ENCODE assay signal across 2 cellular contexts in genomic region chr9:133680250-133680975, GRCh38.
TF ChIP-seq lines count a peak whose summit lies in the region.

No MANE protein-coding gene starts in this region.

TF ChIP-seq in liver, 16 proteins besides CTCF, POLR2A, EP300 and RAD21:
- no peak for TF ChIP-seq RXRA (IDR thresholded peaks at IDR 0.05)
- TF ChIP-seq EGR1 (IDR thresholded peaks at IDR 0.05; ENCODE audit: low read depth in 2 of 2): no peak
- no peak for TF ChIP-seq MAX (IDR thresholded peaks at IDR 0.05)
- no peak for TF ChIP-seq JUND (IDR thresholded peaks at IDR 0.05)
- TF ChIP-seq NR2F2 (IDR thresholded peaks at IDR 0.05): no peak
- no peak for TF ChIP-seq YY1 (IDR thresholded peaks at IDR 0.05)
- no peak for TF ChIP-seq HNF4G (IDR thresholded peaks at IDR 0.05)
- TF ChIP-seq, protein P1, sequence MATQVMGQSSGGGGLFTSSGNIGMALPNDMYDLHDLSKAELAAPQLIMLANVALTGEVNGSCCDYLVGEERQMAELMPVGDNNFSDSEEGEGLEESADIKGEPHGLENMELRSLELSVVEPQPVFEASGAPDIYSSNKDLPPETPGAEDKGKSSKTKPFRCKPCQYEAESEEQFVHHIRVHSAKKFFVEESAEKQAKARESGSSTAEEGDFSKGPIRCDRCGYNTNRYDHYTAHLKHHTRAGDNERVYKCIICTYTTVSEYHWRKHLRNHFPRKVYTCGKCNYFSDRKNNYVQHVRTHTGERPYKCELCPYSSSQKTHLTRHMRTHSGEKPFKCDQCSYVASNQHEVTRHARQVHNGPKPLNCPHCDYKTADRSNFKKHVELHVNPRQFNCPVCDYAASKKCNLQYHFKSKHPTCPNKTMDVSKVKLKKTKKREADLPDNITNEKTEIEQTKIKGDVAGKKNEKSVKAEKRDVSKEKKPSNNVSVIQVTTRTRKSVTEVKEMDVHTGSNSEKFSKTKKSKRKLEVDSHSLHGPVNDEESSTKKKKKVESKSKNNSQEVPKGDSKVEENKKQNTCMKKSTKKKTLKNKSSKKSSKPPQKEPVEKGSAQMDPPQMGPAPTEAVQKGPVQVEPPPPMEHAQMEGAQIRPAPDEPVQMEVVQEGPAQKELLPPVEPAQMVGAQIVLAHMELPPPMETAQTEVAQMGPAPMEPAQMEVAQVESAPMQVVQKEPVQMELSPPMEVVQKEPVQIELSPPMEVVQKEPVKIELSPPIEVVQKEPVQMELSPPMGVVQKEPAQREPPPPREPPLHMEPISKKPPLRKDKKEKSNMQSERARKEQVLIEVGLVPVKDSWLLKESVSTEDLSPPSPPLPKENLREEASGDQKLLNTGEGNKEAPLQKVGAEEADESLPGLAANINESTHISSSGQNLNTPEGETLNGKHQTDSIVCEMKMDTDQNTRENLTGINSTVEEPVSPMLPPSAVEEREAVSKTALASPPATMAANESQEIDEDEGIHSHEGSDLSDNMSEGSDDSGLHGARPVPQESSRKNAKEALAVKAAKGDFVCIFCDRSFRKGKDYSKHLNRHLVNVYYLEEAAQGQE (IDR thresholded peaks at IDR 0.05): no peak
- TF ChIP-seq SP1 (IDR thresholded peaks at IDR 0.05): no peak
- no peak for TF ChIP-seq GABPA (IDR thresholded peaks at IDR 0.05 in 1 of 2, conservative IDR thresholded peaks at IDR 0.05 in 1 of 2)
- TF ChIP-seq, protein P2, sequence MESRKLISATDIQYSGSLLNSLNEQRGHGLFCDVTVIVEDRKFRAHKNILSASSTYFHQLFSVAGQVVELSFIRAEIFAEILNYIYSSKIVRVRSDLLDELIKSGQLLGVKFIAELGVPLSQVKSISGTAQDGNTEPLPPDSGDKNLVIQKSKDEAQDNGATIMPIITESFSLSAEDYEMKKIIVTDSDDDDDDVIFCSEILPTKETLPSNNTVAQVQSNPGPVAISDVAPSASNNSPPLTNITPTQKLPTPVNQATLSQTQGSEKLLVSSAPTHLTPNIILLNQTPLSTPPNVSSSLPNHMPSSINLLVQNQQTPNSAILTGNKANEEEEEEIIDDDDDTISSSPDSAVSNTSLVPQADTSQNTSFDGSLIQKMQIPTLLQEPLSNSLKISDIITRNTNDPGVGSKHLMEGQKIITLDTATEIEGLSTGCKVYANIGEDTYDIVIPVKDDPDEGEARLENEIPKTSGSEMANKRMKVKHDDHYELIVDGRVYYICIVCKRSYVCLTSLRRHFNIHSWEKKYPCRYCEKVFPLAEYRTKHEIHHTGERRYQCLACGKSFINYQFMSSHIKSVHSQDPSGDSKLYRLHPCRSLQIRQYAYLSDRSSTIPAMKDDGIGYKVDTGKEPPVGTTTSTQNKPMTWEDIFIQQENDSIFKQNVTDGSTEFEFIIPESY (IDR thresholded peaks at IDR 0.05): no peak
- TF ChIP-seq FOXA1 (IDR thresholded peaks at IDR 0.05): no peak
- no peak for TF ChIP-seq FOXA2 (IDR thresholded peaks at IDR 0.05)
- TF ChIP-seq HNF4A (conservative IDR thresholded peaks at IDR 0.05): no peak
- TF ChIP-seq, protein P3, sequence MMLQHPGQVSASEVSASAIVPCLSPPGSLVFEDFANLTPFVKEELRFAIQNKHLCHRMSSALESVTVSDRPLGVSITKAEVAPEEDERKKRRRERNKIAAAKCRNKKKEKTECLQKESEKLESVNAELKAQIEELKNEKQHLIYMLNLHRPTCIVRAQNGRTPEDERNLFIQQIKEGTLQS (IDR thresholded peaks at IDR 0.05): no peak
- no peak for TF ChIP-seq TAF1 (conservative IDR thresholded peaks at IDR 0.05)

TF ChIP-seq in HepG2, 621 proteins besides CTCF, POLR2A, EP300 and RAD21:
- no peak for TF ChIP-seq HOXD1 (CRISPR knock-in tag; IDR thresholded peaks at IDR 0.05)
- TF ChIP-seq BRCA1 (CRISPR knock-in tag; IDR thresholded peaks at IDR 0.05): no peak
- TF ChIP-seq ZNF605 (CRISPR knock-in tag; IDR thresholded peaks at IDR 0.05): no peak
- no peak for TF ChIP-seq ZBTB10 (CRISPR knock-in tag; IDR thresholded peaks at IDR 0.05; ENCODE audit: borderline replicate concordance)
- no peak for TF ChIP-seq CERS6 (CRISPR knock-in tag; IDR thresholded peaks at IDR 0.05)
- no peak for TF ChIP-seq ZFYVE20 (CRISPR knock-in tag; IDR thresholded peaks at IDR 0.05; ENCODE audit: borderline replicate concordance, low read depth)
- no peak for TF ChIP-seq RAD51 (IDR thresholded peaks at IDR 0.05; ENCODE audit: borderline replicate concordance)
- no peak for TF ChIP-seq RFX3 (CRISPR knock-in tag; IDR thresholded peaks at IDR 0.05)
- TF ChIP-seq ZSCAN21 (CRISPR knock-in tag; IDR thresholded peaks at IDR 0.05; ENCODE audit: borderline replicate concordance): no peak
- TF ChIP-seq, protein P3 (CRISPR knock-in tag; IDR thresholded peaks at IDR 0.05): no peak
- no peak for TF ChIP-seq ZNF709 (CRISPR knock-in tag; IDR thresholded peaks at IDR 0.05)
- TF ChIP-seq SRSF9 (IDR thresholded peaks at IDR 0.05; ENCODE audit: borderline replicate concordance, insufficient read depth, low read depth, low read length, poor library complexity, severe bottlenecking): no peak
- TF ChIP-seq ZNF460 (CRISPR knock-in tag; IDR thresholded peaks at IDR 0.05; ENCODE audit: borderline replicate concordance): no peak
- TF ChIP-seq PBX2 (CRISPR knock-in tag; IDR thresholded peaks at IDR 0.05): no peak
- TF ChIP-seq, protein P4, sequence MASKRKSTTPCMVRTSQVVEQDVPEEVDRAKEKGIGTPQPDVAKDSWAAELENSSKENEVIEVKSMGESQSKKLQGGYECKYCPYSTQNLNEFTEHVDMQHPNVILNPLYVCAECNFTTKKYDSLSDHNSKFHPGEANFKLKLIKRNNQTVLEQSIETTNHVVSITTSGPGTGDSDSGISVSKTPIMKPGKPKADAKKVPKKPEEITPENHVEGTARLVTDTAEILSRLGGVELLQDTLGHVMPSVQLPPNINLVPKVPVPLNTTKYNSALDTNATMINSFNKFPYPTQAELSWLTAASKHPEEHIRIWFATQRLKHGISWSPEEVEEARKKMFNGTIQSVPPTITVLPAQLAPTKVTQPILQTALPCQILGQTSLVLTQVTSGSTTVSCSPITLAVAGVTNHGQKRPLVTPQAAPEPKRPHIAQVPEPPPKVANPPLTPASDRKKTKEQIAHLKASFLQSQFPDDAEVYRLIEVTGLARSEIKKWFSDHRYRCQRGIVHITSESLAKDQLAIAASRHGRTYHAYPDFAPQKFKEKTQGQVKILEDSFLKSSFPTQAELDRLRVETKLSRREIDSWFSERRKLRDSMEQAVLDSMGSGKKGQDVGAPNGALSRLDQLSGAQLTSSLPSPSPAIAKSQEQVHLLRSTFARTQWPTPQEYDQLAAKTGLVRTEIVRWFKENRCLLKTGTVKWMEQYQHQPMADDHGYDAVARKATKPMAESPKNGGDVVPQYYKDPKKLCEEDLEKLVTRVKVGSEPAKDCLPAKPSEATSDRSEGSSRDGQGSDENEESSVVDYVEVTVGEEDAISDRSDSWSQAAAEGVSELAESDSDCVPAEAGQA (IDR thresholded peaks at IDR 0.05; ENCODE audit: low read depth): no peak
- TF ChIP-seq, protein P4 (CRISPR knock-in tag; IDR thresholded peaks at IDR 0.05; ENCODE audit: borderline replicate concordance): no peak
- no peak for TF ChIP-seq YY1 (IDR thresholded peaks at IDR 0.05; ENCODE audit: insufficient read depth, insufficient replicate concordance, low read depth, low read length)
- TF ChIP-seq RXRA (CRISPR knock-in tag; IDR thresholded peaks at IDR 0.05): no peak
- TF ChIP-seq MATR3 (CRISPR knock-in tag; IDR thresholded peaks at IDR 0.05): no peak
- TF ChIP-seq ZNF513 (CRISPR knock-in tag; conservative IDR thresholded peaks at IDR 0.05): no peak
- TF ChIP-seq, protein P5, sequence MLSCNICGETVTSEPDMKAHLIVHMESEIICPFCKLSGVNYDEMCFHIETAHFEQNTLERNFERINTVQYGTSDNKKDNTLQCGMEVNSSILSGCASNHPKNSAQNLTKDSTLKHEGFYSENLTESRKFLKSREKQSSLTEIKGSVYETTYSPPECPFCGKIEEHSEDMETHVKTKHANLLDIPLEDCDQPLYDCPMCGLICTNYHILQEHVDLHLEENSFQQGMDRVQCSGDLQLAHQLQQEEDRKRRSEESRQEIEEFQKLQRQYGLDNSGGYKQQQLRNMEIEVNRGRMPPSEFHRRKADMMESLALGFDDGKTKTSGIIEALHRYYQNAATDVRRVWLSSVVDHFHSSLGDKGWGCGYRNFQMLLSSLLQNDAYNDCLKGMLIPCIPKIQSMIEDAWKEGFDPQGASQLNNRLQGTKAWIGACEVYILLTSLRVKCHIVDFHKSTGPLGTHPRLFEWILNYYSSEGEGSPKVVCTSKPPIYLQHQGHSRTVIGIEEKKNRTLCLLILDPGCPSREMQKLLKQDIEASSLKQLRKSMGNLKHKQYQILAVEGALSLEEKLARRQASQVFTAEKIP (CRISPR knock-in tag; IDR thresholded peaks at IDR 0.05; ENCODE audit: borderline replicate concordance): no peak
TF ChIP-seq in HepG2: peak in this region for 0.
